ENCODE assay signal across 31 cellular contexts in genomic region chr2:214379227-214379626, GRCh38. TPM values are rescaled to one million over a fixed set of nuclear protein-coding genes. Genes with fewer than 3 reads are reported as not detected.
DNase-seq lines count a peak whose midpoint lies in the region; ATAC-seq lines count a peak whose summit lies in the region.
"Had no signal": no experiment of that assay in that cellular context is flagged by ENCODE, and none has a peak within 500 bp of the region (broad histone marks: within the 10 kb centered on the region; RNA-seq: fewer than 3 reads in every experiment).

No MANE protein-coding gene starts in this region.

- H3K9ac ChIP-seq in GM23248, result no peak overlapping the region
- H3K9ac ChIP-seq: KMS-11 had no signal

- no peak overlapping the region for H2AFZ ChIP-seq in GM23248

- H4K20me1 ChIP-seq in GM23248 (ENCODE audit: insufficient read depth), result no peaks in the 10 kb centered on the region

- no peaks in the 10 kb centered on the region for H3K4me1 ChIP-seq in GM23248 (ENCODE audit: insufficient read depth)

- H3K4me2 ChIP-seq in GM23248 (ENCODE audit: unreplicated experiment), result no peak overlapping the region
- H3K4me2 ChIP-seq: KMS-11 had no signal

- in situ Hi-C loops in GM23248 (cut with MboI), result no loop called here

- no peaks in the 10 kb centered on the region for H3F3A ChIP-seq in GM23248 (ENCODE audit: insufficient read depth)

- ATAC-seq in GM21360 (IDR thresholded peaks at IDR 0.05; ENCODE audit: unreplicated experiment), result no peak
- no peak for ATAC-seq in HG03108 (IDR thresholded peaks at IDR 0.05; ENCODE audit: unreplicated experiment)
- ATAC-seq: activated naive CD8-positive, alpha-beta T cell treated with anti-CD3 and anti-CD28 coated beads, Interleukin-2, amount 50 U/mL, for 24 hours; left cardiac atrium; mucosa of descending colon; stimulated activated effector memory CD8-positive, alpha-beta T cell treated with anti-CD3 and anti-CD28 coated beads, Interleukin-12 subunit alpha, Interleukin-12 subunit beta, amount 100 ng/mL, for 72 hours had no signal

- H3K4me3 ChIP-seq in GM23248, result no peak overlapping the region
- H3K4me3 ChIP-seq: mucosa of descending colon had no signal

- H3K36me3 ChIP-seq in GM23248 (ENCODE audit: low read depth), result no peaks in the 10 kb centered on the region

- no peaks in the 10 kb centered on the region for H3K79me2 ChIP-seq in GM23248 (ENCODE audit: insufficient read depth)

- WGBS in GM23248 (ENCODE audit: low coverage in 1 of 2, low lambda C conversion rate in 2 of 2, missing lambda C conversion rate in 2 of 2), 2 experiments, result 75 to 86% methylated on average over 1 of the region's 1 CpG

- H3K27me3 ChIP-seq in GM23248 (replicated peaks; ENCODE audit: insufficient read depth), result no peaks in the 10 kb centered on the region

- H3K27ac ChIP-seq in GM23248, result no peak overlapping the region
- H3K27ac ChIP-seq: KMS-11 had no signal

- no peaks in the 10 kb centered on the region for H3K9me2 ChIP-seq in GM23248 (ENCODE audit: insufficient read depth)

- no peaks in the 10 kb centered on the region for H3K9me3 ChIP-seq in GM23248 (ENCODE audit: low read depth)
- H3K9me3 ChIP-seq: mucosa of descending colon had no signal

- DNase-seq in EL, result peak; percentile 7
- peak; percentile 50 for DNase-seq in NCI-H2029 treated with DMSO at 0.1 percent for 48 hours (lab: John Stamatoyannopoulos, UW)
- peak; percentile 36 for DNase-seq in NCI-H69 (lab: John Stamatoyannopoulos, UW)
- DNase-seq in fibroblast of gingiva (ENCODE audit: low read depth), result peak; percentile 5
- DNase-seq in GM23248, result no peak
- no peak for DNase-seq in pons (ENCODE audit: low spot score)
- DNase-seq: activated B cell treated with CpG ODN at 0.5 μM for 24 hours; activated gamma-delta T cell; activated naive CD8-positive, alpha-beta T cell treated with anti-CD3 and anti-CD28 coated beads, Interleukin-2, amount 50 U/mL, for 24 hours; activated T-cell treated with anti-CD3 and anti-CD28 coated beads, Interleukin-2, amount 50 U/mL, for 24 hours; hippocampal formation; left cardiac atrium; NCI-H1436; NCI-H2107; NCI-H526 treated with DMSO at 0.1 percent for 48 hours; RPMI8226; T-helper 1 cell; trophoblast cell had no signal

RNA-seq across cellular contexts. Expression of gene VWC2L, which starts 31.6 kb away (rescaled TPM):
- total RNA-seq in GM23248 (2014; rRNA removed; shearing (Covaris generic)), result not detected in 2 replicates
- polyA plus RNA-seq in GM23248 (2016; fragmentation: Nextera tagmentation; extraction: Ambion mirVana), result not detected in 2 replicates
- total RNA-seq: activated B cell treated with CpG ODN at 0.5 μM for 24 hours, dermis microvascular lymphatic vessel endothelial cell, fibroblast of lung, left cardiac atrium, mammary epithelial cell, mucosa of descending colon, omental fat pad, pulmonary artery endothelial cell, SK-MEL-5, subcutaneous adipose tissue had no signal
- polyA plus RNA-seq: BJ, fibroblast of lung, mammary epithelial cell had no signal

Comparison
In these comparisons a context has a peak if more than half of its experiments do, and no peak if none do; other contexts are left out.
1. DNase-seq: peak in EL (single experiment), NCI-H2029 treated with DMSO at 0.1 percent for 48 hours (single experiment), NCI-H69 (single experiment) and fibroblast of gingiva (single experiment); none in GM23248 (single experiment) and pons (single experiment).